Comparison of ENCODE assay signal across 22 cellular contexts in the genomic region with DNA sequence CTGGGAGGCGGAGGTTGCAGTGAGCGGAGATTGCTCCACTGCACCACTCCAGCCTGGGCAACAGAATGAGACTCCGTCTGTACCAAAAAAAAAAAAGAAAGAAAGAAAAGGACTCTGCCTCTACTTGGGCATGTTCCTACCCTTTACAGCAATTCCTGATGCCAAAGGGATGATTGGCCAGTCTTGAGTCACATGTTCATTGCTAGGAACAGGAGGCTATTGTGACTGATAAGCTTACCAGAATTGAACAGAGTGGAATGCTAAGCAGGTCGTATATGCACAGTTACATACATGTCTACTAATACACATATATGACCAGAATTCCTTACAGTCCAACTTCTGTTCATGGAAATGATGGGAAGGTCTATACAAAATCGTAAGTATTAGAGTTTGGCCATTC. TPM values are rescaled to one million over a fixed set of nuclear protein-coding genes. Genes with fewer than 3 reads are reported as not detected.
DNase-seq lines count a peak whose midpoint lies in the region; ATAC-seq, FAIRE-seq and TF ChIP-seq lines count a peak whose summit lies in the region.
"Had no signal": no experiment of that assay in that cellular context is flagged by ENCODE, and none has a peak within 500 bp of the region (broad histone marks: within the 10 kb centered on the region; RNA-seq: fewer than 3 reads in every experiment).

No MANE protein-coding gene starts in this region.

- no peak overlapping the region for H3K4me3 Mint-ChIP-seq in GM23338
- H3K4me3 Mint-ChIP-seq: CD4-positive, CD25-positive, alpha-beta regulatory T cell; CD8-positive, alpha-beta memory T cell; IgD-negative memory B cell had no signal

- CTCF ChIA-PET in GM12878 (lab: Yijun Ruan, JAX) = no interaction called here

- SMC1A ChIA-PET in GM12878 (lab: Charles Lee; ENCODE audit: uncharacterized antibody, unreplicated experiment) = no interaction called here

- H3K27ac ChIP-seq in GM23338 (ENCODE audit: low read depth) = no peak overlapping the region
- no peak overlapping the region for H3K27ac ChIP-seq in GM12878 (ENCODE audit: control insufficient read depth, insufficient read depth)

- WGBS in GM12878 (ENCODE audit: insufficient coverage, insufficient replicate concordance, low lambda C conversion rate, missing lambda C conversion rate) = 24% methylated on average over 2 of the region's 5 CpGs

- H3K9ac ChIP-seq in GM12878 (ENCODE audit: control insufficient read depth, insufficient read depth, low read length) = no peak overlapping the region

- H3K27me3 Mint-ChIP-seq in GM23338 (ENCODE audit: insufficient read depth, low read depth, poor library complexity) = peaks cover 2% of the 10 kb centered on the region
- H3K27me3 Mint-ChIP-seq: CD4-positive, CD25-positive, alpha-beta regulatory T cell; CD8-positive, alpha-beta memory T cell; IgD-negative memory B cell had no signal

- DNase-seq in GM23338 (ENCODE audit: low spot score) = no peak
- DNase-seq in GM12878 (ENCODE audit: low read depth, low spot score) = no peak
- DNase-seq in globus pallidus (ENCODE audit: low spot score) = peak; percentile 14
- DNase-seq in urothelium cell line (ENCODE audit: low spot score) = no peak
- no peak for DNase-seq in stimulated activated CD4-positive, alpha-beta T cell treated with anti-CD3 and anti-CD28 coated beads, Interleukin-2, amount 100 ng/mL, for 24 hours
- DNase-seq: ACHN; BE2C; C1 segment of cervical spinal cord; CD4-positive, CD25-positive, alpha-beta regulatory T cell; CD8-positive, alpha-beta memory T cell; COR-L47; DMS153; DMS79; GDM1; KG1 had no signal

- FAIRE-seq in GM12878 (lab: Jason Lieb, UNC) (peak; percentile 7), urothelium cell line (lab: Jason Lieb, UNC) (peak; percentile 59)
- FAIRE-seq: A204.1, D721Med, HTR-8/SVneo had no signal

- no peaks in the 10 kb centered on the region for H3K9me3 Mint-ChIP-seq in GM23338
- H3K9me3 Mint-ChIP-seq: CD4-positive, CD25-positive, alpha-beta regulatory T cell; CD8-positive, alpha-beta memory T cell; IgD-negative memory B cell had no signal

- H3K27me3 ChIP-seq in GM23338 (ENCODE audit: insufficient read depth) (no peaks in the 10 kb centered on the region), GM12878 (replicated peaks in 1 of 2; ENCODE audit: control insufficient read depth in 2 of 2, insufficient read depth in 2 of 2, low read length in 1 of 2) (no peaks in the 10 kb centered on the region)

- H3K36me3 ChIP-seq in GM23338 (ENCODE audit: insufficient read depth) (no peaks in the 10 kb centered on the region), GM12878 (ENCODE audit: control insufficient read depth in 2 of 2, insufficient read depth in 2 of 2, low read length in 1 of 2) (no peaks in the 10 kb centered on the region)
- H3K36me3 ChIP-seq: BE2C, HAP-1 had no signal

- TF ChIP-seq CTCF in GM23338 (conservative IDR thresholded peaks at IDR 0.05; ENCODE audit: low read depth in 2 of 2) (no peak), GM12878 (IDR thresholded peaks at IDR 0.05 in 2 of 3, conservative IDR thresholded peaks at IDR 0.05 in 1 of 3; ENCODE audit: control insufficient read depth in 2 of 3, extremely low read depth in 1 of 3, insufficient read depth in 1 of 3, low read depth in 3 of 3, low read length in 3 of 3) (no peak)

- H2AFZ ChIP-seq in GM23338 (peak overlapping the region; percentile 70; the same call in 1 of the 2 replicates), GM12878 (ENCODE audit: control insufficient read depth, low read depth, low read length) (no peak overlapping the region)

- no peaks in the 10 kb centered on the region for H4K20me1 ChIP-seq in GM23338 (replicated peaks; ENCODE audit: insufficient read depth)
- H4K20me1 ChIP-seq in GM12878 (ENCODE audit: control insufficient read depth, insufficient read depth) = no peaks in the 10 kb centered on the region

- intact Hi-C loops in GM12878 (cut with micrococcal nuclease; ENCODE audit: unreplicated experiment) = no loop called here

- TF ChIP-seq RAD21 in GM12878 (IDR thresholded peaks at IDR 0.05; ENCODE audit: insufficient read depth, low read depth, low read length) = no peak

- H3F3A ChIP-seq in GM23338 (replicated peaks; ENCODE audit: low read depth) = no peaks in the 10 kb centered on the region

- H3K79me2 ChIP-seq in GM23338 (replicated peaks; ENCODE audit: insufficient read depth) (no peaks in the 10 kb centered on the region), GM12878 (ENCODE audit: control insufficient read depth, insufficient read depth, low read length) (no peaks in the 10 kb centered on the region)

- no peaks in the 10 kb centered on the region for H3K36me3 Mint-ChIP-seq in GM23338 (ENCODE audit: low read depth)

- in situ Hi-C loops in GM12878 (cut with MboI) = no loop called here

- H3K9me2 ChIP-seq in GM23338 (ENCODE audit: insufficient read depth) = no peaks in the 10 kb centered on the region

- H3K4me1 Mint-ChIP-seq in GM23338 = no peaks in the 10 kb centered on the region
- H3K4me1 Mint-ChIP-seq: CD4-positive, CD25-positive, alpha-beta regulatory T cell; CD8-positive, alpha-beta memory T cell had no signal

- no peak overlapping the region for H3K27ac Mint-ChIP-seq in GM23338
- H3K27ac Mint-ChIP-seq: CD4-positive, CD25-positive, alpha-beta regulatory T cell; CD8-positive, alpha-beta memory T cell had no signal

- ATAC-seq in GM23338 (no peak), GM12878 (no peak), HG02571 (IDR thresholded peaks at IDR 0.05; ENCODE audit: unreplicated experiment) (no peak), HG03108 (IDR thresholded peaks at IDR 0.05; ENCODE audit: unreplicated experiment) (no peak)

- POLR2A ChIA-PET in GM12878 (lab: Charles Lee) = no interaction called here

- no peak for TF ChIP-seq POLR2A in GM12878 (IDR thresholded peaks at IDR 0.05; ENCODE audit: low read depth, low read length)

- BruUV-seq in GM12878 (replicated peaks; lab: Mats Ljungman, UMichigan) = no TSS peak

- H3K4me3 ChIP-seq in GM23338 (no peak overlapping the region), GM12878 (no peak overlapping the region)
- H3K4me3 ChIP-seq: HAP-1 had no signal

- RAD21 ChIA-PET in GM12878 (lab: Charles Lee; ENCODE audit: unreplicated experiment) = no interaction called here

- H3K9me3 ChIP-seq in GM12878 (replicated peaks; ENCODE audit: control insufficient read depth, insufficient read depth, low read length) = no peaks in the 10 kb centered on the region
- H3K9me3 ChIP-seq: BE2C had no signal

- H3K4me1 ChIP-seq in GM23338 (ENCODE audit: insufficient read depth) (no peaks in the 10 kb centered on the region), GM12878 (ENCODE audit: control insufficient read depth, insufficient read depth, low read length) (no peaks in the 10 kb centered on the region)
- H3K4me1 ChIP-seq: BE2C, HAP-1 had no signal

- no peak for TF ChIP-seq EP300 in GM12878 (IDR thresholded peaks at IDR 0.05; ENCODE audit: borderline replicate concordance in 1 of 2, control insufficient read depth in 1 of 2, low read depth in 2 of 2, low read length in 2 of 2)

- H3K4me2 ChIP-seq in GM23338 (no peak overlapping the region), GM12878 (ENCODE audit: control insufficient read depth, insufficient read depth) (no peak overlapping the region)

RNA-seq across cellular contexts. Expression of gene KLHDC1, which starts 34.3 kb away (rescaled TPM):
- 4.0 TPM in 1 of 2 replicates, not detected in the other for total RNA-seq in GM23338 (2014; rRNA removed; shearing (Covaris generic))
- polyA plus RNA-seq in GM23338 (2016; fragmentation: Nextera tagmentation; extraction: Ambion mirVana) = not detected in 2 replicates
- total RNA-seq in GM12878 (2013; cell fraction: nucleolus; rRNA removed) = 3.5 and 3.9 TPM in 2 replicates
- 0.34 and 0.65 TPM in 2 replicates for total RNA-seq in GM12878 (2014; rRNA removed)
- 0.83 and 0.98 TPM in 2 replicates for total RNA-seq in GM12878 (2014; rRNA removed; fragmentation: Illumina TruSeq; extraction: Trizol)
- 0.72 and 0.87 TPM in 2 replicates for total RNA-seq in GM12878 (2021)
- polyA plus RNA-seq in GM12878 (2011; ENCODE audit: low read depth) = 0.49 TPM
- polyA plus RNA-seq in GM12878 (2011; rRNA removed) = 0.37 and 0.71 TPM in 2 replicates
- 0.13 and 0.17 TPM in 2 replicates for polyA plus RNA-seq in GM12878 (2011; cell fraction: cytosol; rRNA removed)
- 0.43 and 0.95 TPM in 2 replicates for polyA plus RNA-seq in GM12878 (2011; cell fraction: nucleus; rRNA removed)
- polyA plus RNA-seq in GM12878 (2012) = 1.00 and 1.0 TPM in 2 replicates
- 0.76 and 1.5 TPM in 2 replicates for polyA plus RNA-seq in GM12878 (2014; fragmentation: Illumina TruSeq; extraction: Trizol)
- polyA plus RNA-seq in GM12878 (2014; fragmentation: Nextera tagmentation; extraction: Ambion mirVana) = under 1 TPM; 0.22 to 0.35 TPM
- polyA plus RNA-seq in GM12878 (2014; rRNA removed) = 0.50 and 0.61 TPM in 2 replicates
- under 1 TPM; 0.59 to 0.74 TPM for polyA plus RNA-seq in GM12878 (2016; fragmentation: Nextera tagmentation; extraction: Ambion mirVana)
- polyA minus RNA-seq in GM12878 (2011; rRNA and poly(A)+ RNA removed) = 0.41 and 1.2 TPM in 2 replicates
- polyA minus RNA-seq in GM12878 (2011; cell fraction: cytosol; rRNA and poly(A)+ RNA removed) = not detected in 2 replicates
- 0.12 TPM in 1 of 2 replicates, not detected in the other for polyA minus RNA-seq in GM12878 (2011; cell fraction: nucleus; rRNA and poly(A)+ RNA removed)

RNA-seq across cellular contexts. Expression of gene POLE2, which starts 39.2 kb away (rescaled TPM):
- total RNA-seq in GM23338 (2014; rRNA removed; shearing (Covaris generic)) = 53.3 and 76.5 TPM in 2 replicates
- polyA plus RNA-seq in GM23338 (2016; fragmentation: Nextera tagmentation; extraction: Ambion mirVana) (37.9 and 41.9 TPM in 2 replicates), GM12878 (2011; rRNA removed) (36.5 and 41.9 TPM in 2 replicates), GM12878 (2014; fragmentation: Illumina TruSeq; extraction: Trizol) (45.6 and 53.7 TPM in 2 replicates), GM12878 (2014; fragmentation: Nextera tagmentation; extraction: Ambion mirVana) (10 to 100 TPM; 32.1 to 39.0 TPM), GM12878 (2014; rRNA removed) (27.2 and 31.7 TPM in 2 replicates), GM12878 (2016; fragmentation: Nextera tagmentation; extraction: Ambion mirVana) (10 to 100 TPM; 41.1 to 43.8 TPM)
- total RNA-seq in GM12878 (2013; cell fraction: nucleolus; rRNA removed) = 79.9 and 96.6 TPM in 2 replicates
- total RNA-seq in GM12878 (2014; rRNA removed) (37.6 and 39.3 TPM in 2 replicates), GM12878 (2014; rRNA removed; fragmentation: Illumina TruSeq; extraction: Trizol) (34.6 and 38.6 TPM in 2 replicates), GM12878 (2021) (19.5 and 22.0 TPM in 2 replicates)
- polyA plus RNA-seq in GM12878 (2011; ENCODE audit: low read depth) = 6.8 TPM
- polyA plus RNA-seq in GM12878 (2011; cell fraction: cytosol; rRNA removed) = 18.7 and 23.4 TPM in 2 replicates
- polyA plus RNA-seq in GM12878 (2011; cell fraction: nucleus; rRNA removed) = 34.0 and 49.3 TPM in 2 replicates
- polyA plus RNA-seq in GM12878 (2012) = 11.0 and 11.3 TPM in 2 replicates
- polyA minus RNA-seq in GM12878 (2011; rRNA and poly(A)+ RNA removed) = 24.4 and 25.1 TPM in 2 replicates
- 3.7 and 4.4 TPM in 2 replicates for polyA minus RNA-seq in GM12878 (2011; cell fraction: cytosol; rRNA and poly(A)+ RNA removed)
- polyA minus RNA-seq in GM12878 (2011; cell fraction: nucleus; rRNA and poly(A)+ RNA removed) = 14.6 and 33.6 TPM in 2 replicates
- polyA plus RNA-seq: IgD-negative memory B cell had no signal

RNA-seq across cellular contexts. Expression of gene KLHDC2, which starts 40.8 kb away (rescaled TPM):
- 61.9 and 67.1 TPM in 2 replicates for total RNA-seq in GM23338 (2014; rRNA removed; shearing (Covaris generic))
- polyA plus RNA-seq in GM23338 (2016; fragmentation: Nextera tagmentation; extraction: Ambion mirVana) (34.1 and 38.5 TPM in 2 replicates), GM12878 (2011; rRNA removed) (26.5 and 34.3 TPM in 2 replicates), GM12878 (2014; fragmentation: Illumina TruSeq; extraction: Trizol) (18.0 and 24.5 TPM in 2 replicates), GM12878 (2014; fragmentation: Nextera tagmentation; extraction: Ambion mirVana) (10 to 100 TPM in 1 of 2 experiments, 1 to 10 TPM in 1; 6.0 to 13.3 TPM), GM12878 (2014; rRNA removed) (20.7 and 22.4 TPM in 2 replicates), GM12878 (2016; fragmentation: Nextera tagmentation; extraction: Ambion mirVana) (10 to 100 TPM; 41.2 to 44.0 TPM)
- 49.7 and 50.5 TPM in 2 replicates for total RNA-seq in GM12878 (2013; cell fraction: nucleolus; rRNA removed)
- total RNA-seq in GM12878 (2014; rRNA removed) (43.9 and 45.0 TPM in 2 replicates), GM12878 (2014; rRNA removed; fragmentation: Illumina TruSeq; extraction: Trizol) (23.9 and 25.0 TPM in 2 replicates), GM12878 (2021) (20.5 and 21.8 TPM in 2 replicates)
- 10.7 TPM for polyA plus RNA-seq in GM12878 (2011; ENCODE audit: low read depth)
- polyA plus RNA-seq in GM12878 (2011; cell fraction: cytosol; rRNA removed) = 9.8 and 13.5 TPM in 2 replicates
- 37.5 and 44.1 TPM in 2 replicates for polyA plus RNA-seq in GM12878 (2011; cell fraction: nucleus; rRNA removed)
- 21.8 and 21.9 TPM in 2 replicates for polyA plus RNA-seq in GM12878 (2012)
- polyA minus RNA-seq in GM12878 (2011; rRNA and poly(A)+ RNA removed) = 19.6 and 34.6 TPM in 2 replicates
- 6.7 and 9.5 TPM in 2 replicates for polyA minus RNA-seq in GM12878 (2011; cell fraction: cytosol; rRNA and poly(A)+ RNA removed)
- polyA minus RNA-seq in GM12878 (2011; cell fraction: nucleus; rRNA and poly(A)+ RNA removed) = 19.3 and 27.4 TPM in 2 replicates
